In the genomic region with DNA sequence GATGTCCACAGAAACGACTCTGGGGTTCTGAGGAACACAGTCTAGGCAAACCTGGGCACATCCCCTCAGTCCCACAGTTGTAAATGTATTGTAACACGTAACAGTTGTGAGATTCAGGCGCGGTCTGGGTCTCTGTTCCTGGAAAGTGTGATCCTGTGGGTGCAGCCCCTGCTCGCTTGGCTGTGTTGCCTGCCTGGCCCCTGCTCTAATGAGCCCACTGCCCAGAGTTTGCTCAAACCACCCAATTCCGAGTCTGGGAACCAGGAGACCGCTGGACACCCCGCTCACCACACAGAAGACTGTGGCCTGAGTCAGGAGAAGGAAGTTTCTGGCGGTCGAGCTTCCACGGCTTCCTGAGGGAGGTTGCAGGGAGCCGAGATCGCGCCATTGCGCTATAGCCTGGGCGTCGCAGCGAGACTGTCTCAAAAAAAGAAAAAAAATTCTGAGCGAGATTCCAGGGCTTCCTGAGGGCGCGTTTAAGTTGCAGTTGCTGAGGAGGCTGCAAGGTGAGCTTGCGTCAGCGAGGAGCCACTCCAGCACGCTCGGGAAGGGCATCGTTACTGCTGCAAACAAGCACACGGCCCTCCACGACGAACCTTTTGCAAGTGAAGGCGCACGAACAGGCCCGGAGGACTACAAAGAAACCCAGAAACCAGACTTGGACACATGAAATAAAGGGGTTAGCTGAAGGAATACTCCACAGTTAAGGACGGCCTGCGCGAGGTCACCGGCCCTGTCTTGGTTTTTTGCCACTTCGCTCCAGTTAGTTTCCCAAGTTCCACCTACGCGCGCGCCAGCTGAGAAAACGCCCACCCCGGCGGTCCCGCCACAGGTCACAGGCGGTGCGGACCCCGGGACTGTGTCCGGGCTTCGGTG, we compare ENCODE assay signal across 1 cellular context.
TF ChIP-seq lines count a peak whose summit lies in the region.

No MANE protein-coding gene starts in this region.

TF ChIP-seq in GM23338, 12 proteins besides CTCF, POLR2A, EP300 and RAD21 (continued from another document):
- no peak for TF ChIP-seq ZNF462 (CRISPR knock-in tag; IDR thresholded peaks at IDR 0.05)
- no peak for TF ChIP-seq EZH2phosphoT487 (IDR thresholded peaks at IDR 0.05; ENCODE audit: unreplicated experiment)
- no peak for TF ChIP-seq JUNB (IDR thresholded peaks at IDR 0.05; ENCODE audit: unreplicated experiment)
- TF ChIP-seq EZH2 (IDR thresholded peaks at IDR 0.05; ENCODE audit: low read depth, unreplicated experiment), result no peak
- TF ChIP-seq POLR2AphosphoS5 (IDR thresholded peaks at IDR 0.05; ENCODE audit: low read depth), result no peak; the same call in 1 of the 2 replicates
- TF ChIP-seq NANOG (IDR thresholded peaks at IDR 0.05; ENCODE audit: borderline replicate concordance), result no peak
- TF ChIP-seq ZNF331 (CRISPR knock-in tag; IDR thresholded peaks at IDR 0.05; ENCODE audit: low read depth), result no peak
